In the genomic region with DNA sequence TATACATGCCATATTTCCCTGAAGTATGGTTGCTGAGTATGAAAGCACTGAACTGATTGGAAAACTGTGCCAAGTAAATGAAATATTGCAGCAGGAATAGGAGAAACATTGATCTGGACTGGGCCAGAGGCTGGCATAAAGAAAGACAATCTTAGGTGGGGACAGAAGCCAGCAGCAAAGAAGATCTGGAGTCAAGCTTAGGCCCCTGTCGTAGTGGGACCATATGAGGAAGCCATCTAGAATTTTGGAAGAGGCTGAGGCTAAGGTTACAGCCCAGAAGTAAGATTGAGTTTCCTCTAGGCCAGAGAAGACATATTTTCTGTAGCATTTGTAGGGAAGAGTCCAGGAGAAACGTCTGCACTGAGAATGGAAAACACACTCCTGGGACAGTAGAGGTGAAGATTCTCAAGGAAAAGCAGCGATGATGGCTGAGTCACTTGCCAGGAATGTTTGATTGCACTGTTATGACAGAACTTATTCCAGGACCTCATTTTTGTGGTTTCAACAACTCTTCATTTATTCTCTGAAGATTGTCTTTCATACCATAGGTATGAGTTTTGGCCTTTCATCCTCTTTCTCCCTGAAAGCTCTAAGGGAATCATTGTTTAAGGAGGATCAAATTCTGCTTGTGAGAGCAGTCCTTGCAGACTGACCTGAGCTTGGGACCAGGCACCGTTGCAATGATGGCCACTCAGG, we compare ENCODE assay signal across 13 cellular contexts.
A peak's percentile ranks its signal among the peaks of the same experiment; 100 is the strongest.
DNase-seq lines count a peak whose midpoint lies in the region; ATAC-seq, FAIRE-seq and TF ChIP-seq lines count a peak whose summit lies in the region.
"Had no signal": no experiment of that assay in that cellular context is flagged by ENCODE, and none has a peak within 500 bp of the region (broad histone marks: within the 10 kb centered on the region; RNA-seq: fewer than 3 reads in every experiment).

No MANE protein-coding gene starts in this region.

- peak; percentile 95 for FAIRE-seq in H54 (lab: Jason Lieb, UNC)

- no peak overlapping the region for H3K27ac Mint-ChIP-seq in activated naive CD8-positive, alpha-beta T cell treated with anti-CD3 and anti-CD28 coated beads, Interleukin-2, amount 50 U/mL, for 24 hours
- H3K27ac Mint-ChIP-seq: activated T-helper 2 cell treated with anti-CD3 and anti-CD28 coated beads, Interferon-gamma antibody, Interleukin-2, Interleukin-4, amounts not matched to agents 10 μg/mL and 5 μg/mL and 100 μg/mL, durations not matched to agents 14 hours and 24 hours and 36 hours had no signal

- no peak for ATAC-seq in activated naive CD8-positive, alpha-beta T cell treated with anti-CD3 and anti-CD28 coated beads, Interleukin-2, amount 50 U/mL, for 24 hours
- no peak for ATAC-seq in GM21515 (IDR thresholded peaks at IDR 0.05; ENCODE audit: unreplicated experiment)

- H3K9ac ChIP-seq in SK-N-SH = peak overlapping the region; percentile 52; the same call in 1 of the 2 replicates

- H2AFZ ChIP-seq in SK-N-SH (ENCODE audit: low read depth) = peak overlapping the region; percentile 5; the same call in 1 of the 2 replicates

- peaks cover 5% of the 10 kb centered on the region for H3K4me1 Mint-ChIP-seq in activated naive CD8-positive, alpha-beta T cell treated with anti-CD3 and anti-CD28 coated beads, Interleukin-2, amount 50 U/mL, for 24 hours

- no peaks in the 10 kb centered on the region for H3K9me3 Mint-ChIP-seq in activated naive CD8-positive, alpha-beta T cell treated with anti-CD3 and anti-CD28 coated beads, Interleukin-2, amount 50 U/mL, for 24 hours

- H3K36me3 Mint-ChIP-seq in activated naive CD8-positive, alpha-beta T cell treated with anti-CD3 and anti-CD28 coated beads, Interleukin-2, amount 50 U/mL, for 24 hours (ENCODE audit: low read depth) = no peaks in the 10 kb centered on the region

- H3K27me3 Mint-ChIP-seq in activated naive CD8-positive, alpha-beta T cell treated with anti-CD3 and anti-CD28 coated beads, Interleukin-2, amount 50 U/mL, for 24 hours = no peaks in the 10 kb centered on the region

- H3K4me2 ChIP-seq in SK-N-SH = peak overlapping the region; percentile 52; the same call in 1 of the 2 replicates

- H3F3A ChIP-seq in SK-N-SH (replicated peaks; ENCODE audit: insufficient read depth) = peaks cover 24% of the 10 kb centered on the region

- POLR2A ChIA-PET in SK-N-SH (lab: Yijun Ruan, JAX) = interaction anchor here (0.6 kb wide), 1 partner anchor 289 kb away, joined by 4 read pairs; no protein-coding TSS in a partner anchor

- peak; percentile 53 to 97; a peak in 3 of 4 replicates for TF ChIP-seq EP300 in SK-N-SH (IDR thresholded peaks at IDR 0.05; ENCODE audit: borderline replicate concordance in 1 of 2, low read depth in 1 of 2, low read length in 1 of 2)

- H3K79me2 ChIP-seq in SK-N-SH (ENCODE audit: insufficient read depth) = no peaks in the 10 kb centered on the region

- no peak for TF ChIP-seq POLR2A in H54 (IDR thresholded peaks at IDR 0.05; ENCODE audit: low read depth, low read length)

- no peak overlapping the region for H3K4me3 ChIP-seq in SK-N-SH (ENCODE audit: low read depth in 2 of 2, low read length in 1 of 2)
- H3K4me3 ChIP-seq in skeletal muscle cell (ENCODE audit: low read depth, low read length) = no peak overlapping the region

- H3K27ac ChIP-seq in SK-N-SH (ENCODE audit: low read depth in 2 of 2, low read length in 1 of 2) = peak overlapping the region; percentile 87 to 90
- H3K27ac ChIP-seq: VCaP had no signal

- no peaks in the 10 kb centered on the region for H3K36me3 ChIP-seq in SK-N-SH (replicated peaks in 1 of 2; ENCODE audit: control insufficient read depth in 1 of 2, insufficient read depth in 2 of 2, low read length in 1 of 2)

- peaks cover 4 to 17% of the 10 kb centered on the region in 2 experiments; a peak in 3 of 4 replicates for H3K4me1 ChIP-seq in SK-N-SH (ENCODE audit: control insufficient read depth in 1 of 2, insufficient read depth in 2 of 2, low read depth in 1 of 2, low read length in 1 of 2)

- H3K9me3 ChIP-seq in SK-N-SH = no peaks in the 10 kb centered on the region

- WGBS in SK-N-SH (ENCODE audit: low lambda C conversion rate) = 18% methylated on average over 4 of the region's 4 CpGs

- peak; percentile 24 for DNase-seq in H54 (ENCODE audit: insufficient read length, low spot score)
- no peak for DNase-seq in SK-N-SH
- peak; percentile 66 for DNase-seq in fibroblast of peridontal ligament (ENCODE audit: extremely low read depth)
- peak; percentile 87 for DNase-seq in skeletal muscle cell (ENCODE audit: low read depth)
- DNase-seq in activated CD8-positive, alpha-beta memory T cell treated with anti-CD3 and anti-CD28 coated beads, Interleukin-2, amount 50 U/mL, for 4 hours = no peak
- DNase-seq in COR-L47 (lab: John Stamatoyannopoulos, UW) = no peak
- DNase-seq in activated naive CD8-positive, alpha-beta T cell treated with anti-CD3 and anti-CD28 coated beads, Interleukin-2, amount 50 U/mL, for 24 hours = no peak
- DNase-seq: DMS153, hypothalamus, mesendoderm had no signal

- no peak overlapping the region for H3K4me3 Mint-ChIP-seq in activated naive CD8-positive, alpha-beta T cell treated with anti-CD3 and anti-CD28 coated beads, Interleukin-2, amount 50 U/mL, for 24 hours

- CTCF ChIA-PET in SK-N-SH (lab: Yijun Ruan, JAX) = interaction anchor here (1.1 to 1.2 kb wide), 2 partner anchors 10 to 17 kb away, joined by 3 read pairs; no protein-coding TSS in a partner anchor

- no peak for TF ChIP-seq CTCF in SK-N-SH (IDR thresholded peaks at IDR 0.05)

- H3K9me2 ChIP-seq in SK-N-SH = no peaks in the 10 kb centered on the region

- TF ChIP-seq RAD21 in SK-N-SH (IDR thresholded peaks at IDR 0.05; ENCODE audit: low read length) = no peak

- no peaks in the 10 kb centered on the region for H3K27me3 ChIP-seq in SK-N-SH (ENCODE audit: insufficient read depth)

- no peaks in the 10 kb centered on the region for H4K20me1 ChIP-seq in SK-N-SH (ENCODE audit: insufficient read depth)

TF ChIP-seq in SK-N-SH, 30 proteins besides CTCF, POLR2A, EP300 and RAD21 (continues in another document):
- TF ChIP-seq, protein P1, sequence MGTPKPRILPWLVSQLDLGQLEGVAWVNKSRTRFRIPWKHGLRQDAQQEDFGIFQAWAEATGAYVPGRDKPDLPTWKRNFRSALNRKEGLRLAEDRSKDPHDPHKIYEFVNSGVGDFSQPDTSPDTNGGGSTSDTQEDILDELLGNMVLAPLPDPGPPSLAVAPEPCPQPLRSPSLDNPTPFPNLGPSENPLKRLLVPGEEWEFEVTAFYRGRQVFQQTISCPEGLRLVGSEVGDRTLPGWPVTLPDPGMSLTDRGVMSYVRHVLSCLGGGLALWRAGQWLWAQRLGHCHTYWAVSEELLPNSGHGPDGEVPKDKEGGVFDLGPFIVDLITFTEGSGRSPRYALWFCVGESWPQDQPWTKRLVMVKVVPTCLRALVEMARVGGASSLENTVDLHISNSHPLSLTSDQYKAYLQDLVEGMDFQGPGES (IDR thresholded peaks at IDR 0.05; ENCODE audit: low read depth, low read length) = no peak
- peak; percentile 44; the same call in 1 of the 2 replicates for TF ChIP-seq MAX (IDR thresholded peaks at IDR 0.05; ENCODE audit: low read depth)
- peak; percentile 96 for TF ChIP-seq PBX3 (IDR thresholded peaks at IDR 0.05)
- TF ChIP-seq NRF1 (IDR thresholded peaks at IDR 0.05; ENCODE audit: low read depth, low read length) = no peak
- peak; percentile 100 for TF ChIP-seq JUND (IDR thresholded peaks at IDR 0.05)
- TF ChIP-seq FOXM1 (IDR thresholded peaks at IDR 0.05; ENCODE audit: low read depth) = peak; percentile 91
- 0 out of 2 replicates have a peak, but pooled peaks have one; percentile 24 for TF ChIP-seq GABPA (IDR thresholded peaks at IDR 0.05; ENCODE audit: low read depth)
- TF ChIP-seq RXRA (IDR thresholded peaks at IDR 0.05; ENCODE audit: borderline replicate concordance, low read depth) = peak; percentile 85; the same call in 1 of the 2 replicates
- TF ChIP-seq USF1 (IDR thresholded peaks at IDR 0.05; ENCODE audit: borderline replicate concordance, low read depth) = no peak
- no peak for TF ChIP-seq YY1 (IDR thresholded peaks at IDR 0.05; ENCODE audit: low read depth)
- TF ChIP-seq GATA2 (CRISPR knock-in tag; IDR thresholded peaks at IDR 0.05) = no peak
- peak; percentile 62; the same call in 1 of the 2 replicates for TF ChIP-seq SIN3A (IDR thresholded peaks at IDR 0.05; ENCODE audit: borderline replicate concordance, low read depth, low read length)
- peak; percentile 98 for TF ChIP-seq TCF12 (IDR thresholded peaks at IDR 0.05)
- TF ChIP-seq, protein P2, sequence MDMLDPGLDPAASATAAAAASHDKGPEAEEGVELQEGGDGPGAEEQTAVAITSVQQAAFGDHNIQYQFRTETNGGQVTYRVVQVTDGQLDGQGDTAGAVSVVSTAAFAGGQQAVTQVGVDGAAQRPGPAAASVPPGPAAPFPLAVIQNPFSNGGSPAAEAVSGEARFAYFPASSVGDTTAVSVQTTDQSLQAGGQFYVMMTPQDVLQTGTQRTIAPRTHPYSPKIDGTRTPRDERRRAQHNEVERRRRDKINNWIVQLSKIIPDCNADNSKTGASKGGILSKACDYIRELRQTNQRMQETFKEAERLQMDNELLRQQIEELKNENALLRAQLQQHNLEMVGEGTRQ (IDR thresholded peaks at IDR 0.05; ENCODE audit: borderline replicate concordance, low read depth, low read length) = no peak
- peak; percentile 90 for TF ChIP-seq POLR2AphosphoS5 (IDR thresholded peaks at IDR 0.05; ENCODE audit: low read depth, low read length)
- peak; percentile 52; the same call in 1 of the 2 replicates for TF ChIP-seq MEF2A (IDR thresholded peaks at IDR 0.05; ENCODE audit: borderline replicate concordance, low read depth)
- peak; percentile 98 for TF ChIP-seq TEAD4 (IDR thresholded peaks at IDR 0.05; ENCODE audit: borderline replicate concordance, insufficient read depth)

Comparison
In these comparisons a context has a peak if more than half of its experiments do, and no peak if none do; other contexts are left out.
1. DNase-seq: peak in H54 (single experiment), fibroblast of peridontal ligament (single experiment) and skeletal muscle cell (single experiment); none in SK-N-SH (single experiment), activated CD8-positive, alpha-beta memory T cell treated with anti-CD3 and anti-CD28 coated beads, Interleukin-2, amount 50 U/mL, for 4 hours (single experiment), COR-L47 (single experiment) and activated naive CD8-positive, alpha-beta T cell treated with anti-CD3 and anti-CD28 coated beads, Interleukin-2, amount 50 U/mL, for 24 hours (single experiment).